ENCODE assay signal across 9 cellular contexts in the genomic region with DNA sequence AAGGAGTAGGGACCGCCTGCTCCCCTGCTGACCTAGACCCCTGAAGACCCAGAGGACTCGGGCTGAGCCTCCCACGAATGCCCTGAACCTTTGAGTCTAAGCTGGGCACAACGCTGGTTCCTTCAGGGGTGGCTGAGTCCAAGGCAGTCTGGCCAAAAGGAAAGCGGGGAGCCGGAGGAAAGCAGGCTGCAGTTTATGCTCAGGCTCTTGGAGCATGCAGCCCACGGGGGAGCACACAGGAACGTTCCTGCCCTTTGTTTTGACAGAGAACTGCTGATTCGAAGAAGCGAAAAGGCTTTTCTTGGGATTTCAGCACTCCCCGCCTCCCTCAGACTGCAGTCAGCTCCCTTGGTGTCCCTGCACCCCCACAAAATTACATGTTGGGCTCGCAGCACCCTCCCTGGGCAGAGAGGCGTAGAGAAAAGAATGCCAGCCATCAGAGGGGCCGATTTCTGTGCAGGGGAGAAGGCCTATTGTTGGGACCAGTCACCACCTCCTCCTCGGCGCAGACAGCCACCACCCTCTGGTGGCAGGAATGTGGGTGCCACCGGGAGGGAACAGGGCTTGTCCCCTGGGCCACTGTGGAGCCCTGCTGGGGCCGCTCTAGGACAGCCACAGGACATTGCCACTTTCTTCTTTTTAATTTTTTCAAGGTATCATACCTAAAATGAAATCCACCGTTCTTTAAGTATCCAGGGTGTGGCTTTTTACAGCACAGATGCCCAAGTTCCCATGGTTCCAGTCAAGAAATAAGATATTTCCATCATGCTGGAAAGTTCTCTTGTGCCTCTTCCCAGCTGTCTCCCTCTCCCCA.
DNase-seq lines count a peak whose midpoint lies in the region; ATAC-seq and TF ChIP-seq lines count a peak whose summit lies in the region.
"Had no signal": no experiment of that assay in that cellular context is flagged by ENCODE, and none has a peak within 500 bp of the region (broad histone marks: within the 10 kb centered on the region; RNA-seq: fewer than 3 reads in every experiment).

No MANE protein-coding gene starts in this region.

- ATAC-seq in left lobe of liver: peak; percentile 90
- no peak for ATAC-seq in GM19324 (IDR thresholded peaks at IDR 0.05; ENCODE audit: low FRiP score, unreplicated experiment)

- H3K36me3 ChIP-seq in WERI-Rb-1: no peaks in the 10 kb centered on the region
- H3K36me3 ChIP-seq: neutrophil had no signal

- no peaks in the 10 kb centered on the region for H3K27me3 ChIP-seq in WERI-Rb-1 (ENCODE audit: insufficient read depth, low read depth, severe bottlenecking)

- DNase-seq in NCI-H2196 (lab: John Stamatoyannopoulos, UW; ENCODE audit: unreplicated experiment) (peak; percentile 57), NCI-H2196 treated with DMSO at 0.1 percent for 48 hours (lab: John Stamatoyannopoulos, UW; ENCODE audit: unreplicated experiment) (no peak), NCI-H1694 (lab: John Stamatoyannopoulos, UW) (peak; percentile 55), WERI-Rb-1 (peak; percentile 88), coronary artery (ENCODE audit: low spot score) (peak; percentile 94), left lobe of liver (ENCODE audit: low spot score) (peak; percentile 84)
- DNase-seq in stimulated activated CD4-positive, alpha-beta T cell treated with anti-CD3 and anti-CD28 coated beads, Interleukin-2, amount 100 ng/mL, for 48 hours: peak; percentile 30 to 41

- no peaks in the 10 kb centered on the region for H3K9me3 ChIP-seq in WERI-Rb-1 (ENCODE audit: severe bottlenecking)
- H3K9me3 ChIP-seq: neutrophil had no signal

- no peak overlapping the region for H3K4me3 ChIP-seq in WERI-Rb-1 (ENCODE audit: low read depth, low read length)
- peak overlapping the region; percentile 38 for H3K4me3 ChIP-seq in coronary artery

- H3K27ac ChIP-seq in WERI-Rb-1: peak overlapping the region; percentile 38
- peak overlapping the region; percentile 51 to 79 for H3K27ac ChIP-seq in coronary artery
- H3K27ac ChIP-seq: neutrophil had no signal

- TF ChIP-seq CTCF in WERI-Rb-1 (IDR thresholded peaks at IDR 0.05; ENCODE audit: low read depth, low read length): peak; percentile 96
- TF ChIP-seq CTCF in coronary artery (IDR thresholded peaks at IDR 0.05): peak; percentile 99
